ENCODE assay signal across 12 cellular contexts in the genomic region with DNA sequence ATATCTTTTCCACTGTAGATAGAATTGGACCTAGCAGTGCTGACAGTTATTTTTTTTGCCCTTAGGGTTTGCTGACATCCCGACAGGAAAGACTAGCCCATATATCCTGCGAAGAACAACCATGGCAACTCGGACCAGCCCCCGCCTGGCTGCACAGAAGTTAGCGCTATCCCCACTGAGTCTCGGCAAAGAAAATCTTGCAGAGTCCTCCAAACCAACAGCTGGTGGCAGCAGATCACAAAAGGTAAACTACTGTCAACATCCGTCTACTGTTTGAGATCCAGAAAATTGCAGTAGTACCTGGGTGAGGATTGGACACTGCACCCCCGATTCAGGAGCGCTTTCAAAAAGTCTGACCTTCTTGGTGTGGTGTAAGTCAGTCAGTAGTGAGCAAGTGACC. TPM values are rescaled to one million over a fixed set of nuclear protein-coding genes. Genes with fewer than 3 reads are reported as not detected.
DNase-seq lines count a peak whose midpoint lies in the region; ATAC-seq, FAIRE-seq and TF ChIP-seq lines count a peak whose summit lies in the region.
"Had no signal": no experiment of that assay in that cellular context is flagged by ENCODE, and none has a peak within 500 bp of the region (broad histone marks: within the 10 kb centered on the region; RNA-seq: fewer than 3 reads in every experiment).

No MANE protein-coding gene starts in this region.

- peaks cover 1% of the 10 kb centered on the region; the same call in 1 of the 2 replicates for H3K36me3 ChIP-seq in Caco-2 (ENCODE audit: control insufficient read depth, insufficient read depth, low read length)
- no peaks in the 10 kb centered on the region for H3K36me3 ChIP-seq in right lobe of liver

- POLR2A ChIA-PET in Caco-2 (lab: Charles Lee) (no interaction called here), MCF 10A (lab: Yijun Ruan, JAX) (interaction anchor here (0.6 to 2.0 kb wide), 3 partner anchors 488 to 814 kb away, joined by 3 to 9 read pairs (median 3); no protein-coding TSS in a partner anchor)

- H3K4me1 Mint-ChIP-seq in Caco-2 (ENCODE audit: low read depth, unreplicated experiment), result peaks cover 7% of the 10 kb centered on the region
- peaks cover 13% of the 10 kb centered on the region for H3K4me1 Mint-ChIP-seq in MCF 10A (ENCODE audit: insufficient read depth, unreplicated experiment)

- H3K4me3 ChIP-seq in Caco-2 (ENCODE audit: low read depth, low read length) (no peak overlapping the region), right lobe of liver (no peak overlapping the region)

- BruUV-seq in Caco-2 (replicated peaks; lab: Mats Ljungman, UMichigan) (no TSS peak), MCF 10A (replicated peaks; lab: Mats Ljungman, UMichigan) (no TSS peak)

- FAIRE-seq in RCC 7860 (lab: Jason Lieb, UNC), result no peak
- FAIRE-seq: GM12891 had no signal

- no peaks in the 10 kb centered on the region for H3K27me3 ChIP-seq in Caco-2 (replicated peaks; ENCODE audit: control insufficient read depth, insufficient read depth, low read length)
- no peaks in the 10 kb centered on the region for H3K27me3 ChIP-seq in right lobe of liver

- no peak overlapping the region for H3K4me3 Mint-ChIP-seq in Caco-2 (ENCODE audit: unreplicated experiment)
- H3K4me3 Mint-ChIP-seq in MCF 10A (ENCODE audit: unreplicated experiment), result no peak overlapping the region
- H3K4me3 Mint-ChIP-seq: activated CD8-positive, alpha-beta T cell treated with anti-CD3 and anti-CD28 coated beads for 36 hours had no signal

- peak; percentile 56 to 57 for TF ChIP-seq CTCF in Caco-2 (IDR thresholded peaks at IDR 0.05; ENCODE audit: insufficient read depth in 1 of 2, low read depth in 1 of 2, low read length in 1 of 2, severe bottlenecking in 1 of 2, unreplicated experiment in 1 of 2)
- peak; percentile 47 for TF ChIP-seq CTCF in LNCAP (IDR thresholded peaks at IDR 0.05)
- peak; percentile 70 for TF ChIP-seq CTCF in MCF 10A (IDR thresholded peaks at IDR 0.05; ENCODE audit: unreplicated experiment)
- peak in 3 of 4 donors; percentile 21 to 28 (median 21) for TF ChIP-seq CTCF in right lobe of liver (IDR thresholded peaks at IDR 0.05)

- H3K27me3 Mint-ChIP-seq in Caco-2 (ENCODE audit: insufficient read depth, unreplicated experiment), result no peaks in the 10 kb centered on the region
- H3K27me3 Mint-ChIP-seq in MCF 10A (ENCODE audit: insufficient read depth, unreplicated experiment), result no peaks in the 10 kb centered on the region
- H3K27me3 Mint-ChIP-seq: activated CD8-positive, alpha-beta T cell treated with anti-CD3 and anti-CD28 coated beads for 36 hours had no signal

- DNase-seq in Caco-2 (peak; percentile 41 to 55), MCF 10A (ENCODE audit: unreplicated experiment) (peak; percentile 40), right lobe of liver (no peak), RCC 7860 (ENCODE audit: low spot score) (no peak)
- DNase-seq: activated CD8-positive, alpha-beta T cell treated with anti-CD3 and anti-CD28 coated beads for 36 hours; effector CD8-positive, alpha-beta T cell; NCI-H2171 had no signal

- 68% methylated on average over 7 of the region's 9 CpGs for WGBS in right lobe of liver (ENCODE audit: insufficient coverage, low coverage, low lambda C conversion rate, missing lambda C conversion rate)

- CTCF ChIA-PET in Caco-2 (lab: Charles Lee), result interaction anchor here (1.4 kb wide), 1 partner anchor 418 kb away, joined by 3 read pairs; no protein-coding TSS in a partner anchor
- CTCF ChIA-PET in MCF 10A (lab: Yijun Ruan, JAX), result interaction anchor here (0.6 to 17.9 kb wide), 17 partner anchors 10 to 1359 kb away, joined by 3 to 335 read pairs (median 6); no protein-coding TSS in a partner anchor

- H3K9me3 Mint-ChIP-seq in Caco-2 (ENCODE audit: unreplicated experiment) (no peaks in the 10 kb centered on the region), MCF 10A (ENCODE audit: unreplicated experiment) (no peaks in the 10 kb centered on the region)
- H3K9me3 Mint-ChIP-seq: activated CD8-positive, alpha-beta T cell treated with anti-CD3 and anti-CD28 coated beads for 36 hours had no signal

- H3K27ac Mint-ChIP-seq in Caco-2 (ENCODE audit: unreplicated experiment) (no peak overlapping the region), MCF 10A (ENCODE audit: low read depth, unreplicated experiment) (peak overlapping the region; percentile 28)
- H3K27ac Mint-ChIP-seq: activated CD8-positive, alpha-beta T cell treated with anti-CD3 and anti-CD28 coated beads for 36 hours had no signal

- TF ChIP-seq POLR2A in right lobe of liver (IDR thresholded peaks at IDR 0.05), result no peak

- peaks cover 95% of the 10 kb centered on the region for H3K36me3 Mint-ChIP-seq in Caco-2 (ENCODE audit: insufficient read depth, unreplicated experiment)
- H3K36me3 Mint-ChIP-seq in MCF 10A (ENCODE audit: insufficient read depth, unreplicated experiment), result peaks cover 41% of the 10 kb centered on the region

- no peak overlapping the region for H3K27ac ChIP-seq in right lobe of liver

- no peaks in the 10 kb centered on the region for H3K4me1 ChIP-seq in Caco-2
- no peaks in the 10 kb centered on the region for H3K4me1 ChIP-seq in right lobe of liver

- intact Hi-C loops in Caco-2 (cut with micrococcal nuclease; ENCODE audit: unreplicated experiment), result loop anchor here (1.0 to 5.0 kb wide), 4 partner anchors 74 to 868 kb away; no protein-coding TSS in a partner anchor
- intact Hi-C loops in MCF 10A (cut with micrococcal nuclease), result no loop called here
- intact Hi-C loops in right lobe of liver (cut with DNase I), result no loop called here

- ATAC-seq in right lobe of liver (peak; percentile 18 to 44 (median 40)), GM19463 (IDR thresholded peaks at IDR 0.05; ENCODE audit: unreplicated experiment) (no peak), HG03097 (IDR thresholded peaks at IDR 0.05; ENCODE audit: low FRiP score, unreplicated experiment) (no peak), HG02588 (IDR thresholded peaks at IDR 0.05; ENCODE audit: unreplicated experiment) (no peak)
- ATAC-seq: activated CD8-positive, alpha-beta T cell treated with anti-CD3 and anti-CD28 coated beads for 36 hours had no signal

- no peaks in the 10 kb centered on the region for H3K9me3 ChIP-seq in Caco-2
- H3K9me3 ChIP-seq in right lobe of liver, result no peaks in the 10 kb centered on the region

RNA-seq across cellular contexts. Expression of gene CENPF, which starts 55.8 kb away (rescaled TPM):
- total RNA-seq in Caco-2 (2022) (130 and 145 TPM in 2 replicates), MCF 10A (2022) (88.8 and 135 TPM in 2 replicates), right lobe of liver (1 to 10 TPM in 3 of 6 experiments, under 1 TPM in 3; 0.13 to 3.3 (median 1.0) TPM)

Comparison
In these comparisons a context has a peak if more than half of its experiments do, and no peak if none do; other contexts are left out.
1. DNase-seq: peak in Caco-2 (2 of 2) and MCF 10A (single experiment); none in right lobe of liver (0 of 3) and RCC 7860 (single experiment).
2. ATAC-seq: peak in right lobe of liver (4 of 4); none in GM19463 (single experiment), HG03097 (single experiment) and HG02588 (single experiment).
3. RNA of gene CENPF, which starts 55.8 kb away (total RNA-seq): 130 to 145 TPM in Caco-2 and 88.8 to 135 TPM in MCF 10A; 0.13 to 3.3 TPM in right lobe of liver; every median in the first group is over 10 times any median in the second.
4. Peak in every context shown above with its lines, with median percentiles within 50 percentile points of each other: CTCF ChIP-seq.